11 cellular contexts compared by ENCODE assay signal in genomic region chr9:91896513-91897121, GRCh38. TPM values are rescaled to one million over a fixed set of nuclear protein-coding genes. Genes with fewer than 3 reads are reported as not detected.
DNase-seq lines count a peak whose midpoint lies in the region; FAIRE-seq and TF ChIP-seq lines count a peak whose summit lies in the region.
"Had no signal": no experiment of that assay in that cellular context is flagged by ENCODE, and none has a peak within 500 bp of the region (broad histone marks: within the 10 kb centered on the region; RNA-seq: fewer than 3 reads in every experiment).

No MANE protein-coding gene starts in this region.

- no peak overlapping the region for H3K27ac ChIP-seq in keratinocyte (ENCODE audit: control insufficient read depth, insufficient read depth, low read length)
- H3K27ac ChIP-seq in transverse colon = peak overlapping the region; percentile 51 to 78 (median 73)
- H3K27ac ChIP-seq: ascending aorta had no signal

- H3K36me3 ChIP-seq in keratinocyte (ENCODE audit: control insufficient read depth in 2 of 2, extremely low read depth in 1 of 2, insufficient read depth in 2 of 2, low read length in 2 of 2) (no peaks in the 10 kb centered on the region), transverse colon (no peaks in the 10 kb centered on the region)
- H3K36me3 ChIP-seq: ascending aorta had no signal

- no peaks in the 10 kb centered on the region for H3K36me3 Mint-ChIP-seq in brain

- H2AFZ ChIP-seq in keratinocyte (ENCODE audit: control insufficient read depth, low read length) = peak overlapping the region; percentile 33

- H3K9me3 Mint-ChIP-seq in brain = peaks cover 0 to 3% (median 0%) of the 10 kb centered on the region in 5 experiments
- H3K9me3 Mint-ChIP-seq: activated B cell treated with CpG ODN at 0.5 μM for 24 hours had no signal

- H3K4me3 Mint-ChIP-seq in brain = peak overlapping the region; percentile 9 to 75 (median 56)
- H3K4me3 Mint-ChIP-seq: activated B cell treated with CpG ODN at 0.5 μM for 24 hours had no signal

- no peaks in the 10 kb centered on the region for H3K9me1 ChIP-seq in keratinocyte (ENCODE audit: control insufficient read depth, extremely low read depth, insufficient read depth, low read length)

- peak overlapping the region in 4 of 5 experiments; percentile 28 to 92 (median 88) for H3K27ac Mint-ChIP-seq in brain
- H3K27ac Mint-ChIP-seq: activated B cell treated with CpG ODN at 0.5 μM for 24 hours had no signal

- peak; percentile 26 for DNase-seq in NCI-H1694 treated with DMSO at 0.1 percent for 48 hours (lab: John Stamatoyannopoulos, UW)
- no peak for DNase-seq in NCI-H1694 (lab: John Stamatoyannopoulos, UW)
- DNase-seq in keratinocyte (ENCODE audit: low read depth, low spot score) = no peak
- DNase-seq in transverse colon = peak; percentile 40
- DNase-seq in OCI-M2 (lab: John Stamatoyannopoulos, UW; ENCODE audit: unreplicated experiment) = no peak
- DNase-seq in NCI-H2029 treated with DMSO at 0.1 percent for 48 hours (lab: John Stamatoyannopoulos, UW) = no peak
- no peak for DNase-seq in activated naive CD4-positive, alpha-beta T cell treated with Interleukin-2 at 50 U/mL for 16 hours
- DNase-seq: activated B cell treated with CpG ODN at 0.5 μM for 24 hours had no signal

- FAIRE-seq in keratinocyte (lab: Jason Lieb, UNC) = no peak
- FAIRE-seq: A204.1 had no signal

- WGBS in transverse colon (ENCODE audit: low coverage in 1 of 2), 2 donors = 11 to 12% methylated on average over 7 to 11 of the region's 11 CpGs

- no peak overlapping the region for H3K9ac ChIP-seq in keratinocyte (ENCODE audit: control insufficient read depth, extremely low read depth, insufficient read depth, low read length)

- no peak for TF ChIP-seq POLR2A in transverse colon (IDR thresholded peaks at IDR 0.05)

- H3K4me1 ChIP-seq in keratinocyte (ENCODE audit: control insufficient read depth, extremely low read depth, insufficient read depth, low read length) (no peaks in the 10 kb centered on the region), transverse colon (peaks cover 27 to 61% (median 43%) of the 10 kb centered on the region in 4 donors)

- intact Hi-C loops in transverse colon (cut with DNase I; ENCODE audit: low total_unique reads) = loop anchor here (5.0 to 10.0 kb wide), 3 partner anchors 48 to 114 kb away; no protein-coding TSS in a partner anchor

- in situ Hi-C loops in transverse colon (cut with MboI; ENCODE audit: low pct_ligation_motif_present in 1 of 4, low pct_unique_long_range_greater_than_20kb in 1 of 4, low sequenced_read_pairs in 3 of 4) = no loop called here

- H3K79me2 ChIP-seq in keratinocyte (ENCODE audit: control insufficient read depth, insufficient read depth, low read length) = no peaks in the 10 kb centered on the region

- peaks cover 8% of the 10 kb centered on the region for H3K27me3 Mint-ChIP-seq in brain

- no peak overlapping the region for H3K4me3 ChIP-seq in keratinocyte (ENCODE audit: control insufficient read depth in 2 of 3, extremely low read depth in 1 of 3, insufficient read depth in 2 of 3, low read depth in 1 of 3, low read length in 3 of 3)
- H3K4me3 ChIP-seq in transverse colon = no peak overlapping the region
- H3K4me3 ChIP-seq: ascending aorta had no signal

- no peaks in the 10 kb centered on the region for H3K9me3 ChIP-seq in keratinocyte (ENCODE audit: control insufficient read depth, low read depth, low read length)
- no peaks in the 10 kb centered on the region for H3K9me3 ChIP-seq in transverse colon
- H3K9me3 ChIP-seq: ascending aorta had no signal

- no peak overlapping the region for H3K4me2 ChIP-seq in keratinocyte (ENCODE audit: control insufficient read depth, extremely low read depth, insufficient read depth, low read depth, low read length)

- peaks cover 64% of the 10 kb centered on the region for H3K4me1 Mint-ChIP-seq in brain

- TF ChIP-seq EP300 in transverse colon (IDR thresholded peaks at IDR 0.05; ENCODE audit: low read depth) = no peak

- dilution Hi-C loops in keratinocyte (cut with MboI; ENCODE audit: extremely low pct_ligation_motif_present, low sequenced_read_pairs) = no loop called here

- TF ChIP-seq CTCF in brain (conservative IDR thresholded peaks at IDR 0.05) (no peak), keratinocyte (optimal IDR thresholded peaks at IDR 0.05 in 1 of 3, IDR thresholded peaks at IDR 0.05 in 1 of 3, conservative IDR thresholded peaks at IDR 0.05 in 1 of 3; ENCODE audit: extremely low read depth in 1 of 3, insufficient read depth in 2 of 3, low read length in 3 of 3) (no peak), transverse colon (IDR thresholded peaks at IDR 0.05) (no peak)

- peaks cover 8% of the 10 kb centered on the region for H3K27me3 ChIP-seq in keratinocyte (ENCODE audit: control insufficient read depth, extremely low read depth, insufficient read depth, low read length)
- H3K27me3 ChIP-seq in transverse colon = no peaks in the 10 kb centered on the region
- H3K27me3 ChIP-seq: ascending aorta had no signal

- H4K20me1 ChIP-seq in keratinocyte (ENCODE audit: control insufficient read depth, extremely low read depth, insufficient read depth, low read length) = no peaks in the 10 kb centered on the region

RNA-seq across cellular contexts. Expression of gene ROR2, which starts 53.4 kb away (rescaled TPM):
- 4.8 TPM for polyA plus RNA-seq in brain (ENCODE audit: insufficient read depth, low read depth, low replicate concordance)
- polyA plus RNA-seq in keratinocyte = 0.22 to 0.48 TPM (median 0.40 TPM) in 3 replicates
- 0.25 TPM for polyA plus RNA-seq in keratinocyte (2011; ENCODE audit: low read depth)
- polyA plus RNA-seq in keratinocyte (2011; cell fraction: cytosol; rRNA removed) = 0.16 and 0.21 TPM in 2 replicates
- 0.43 and 0.56 TPM in 2 replicates for polyA plus RNA-seq in keratinocyte (2011; cell fraction: nucleus; rRNA removed)
- polyA plus RNA-seq in keratinocyte (2012; ENCODE audit: low replicate concordance) = 0.28 and 0.47 TPM in 2 replicates
- 0.48 to 1.2 TPM (median 0.82 TPM) in 3 replicates for polyA minus RNA-seq in keratinocyte
- not detected for polyA minus RNA-seq in keratinocyte (2011; cell fraction: cytosol; rRNA and poly(A)+ RNA removed)
- 0.78 and 0.95 TPM in 2 replicates for polyA minus RNA-seq in keratinocyte (2011; cell fraction: nucleus; rRNA and poly(A)+ RNA removed)
- 10 to 100 TPM in 2 of 4 donors, 1 to 10 TPM in 2; 4.2 to 23.2 (median 11.2) TPM for total RNA-seq in transverse colon
- total RNA-seq: activated B cell treated with CpG ODN at 0.5 μM for 24 hours had no signal

Comparison
In these comparisons a context has a peak if more than half of its experiments do, and no peak if none do; other contexts are left out.
1. DNase-seq: peak in NCI-H1694 treated with DMSO at 0.1 percent for 48 hours (single experiment) and transverse colon (single experiment); none in NCI-H1694 (single experiment), keratinocyte (single experiment), OCI-M2 (single experiment), NCI-H2029 treated with DMSO at 0.1 percent for 48 hours (single experiment) and activated naive CD4-positive, alpha-beta T cell treated with Interleukin-2 at 50 U/mL for 16 hours (single experiment).